In the genomic region with DNA sequence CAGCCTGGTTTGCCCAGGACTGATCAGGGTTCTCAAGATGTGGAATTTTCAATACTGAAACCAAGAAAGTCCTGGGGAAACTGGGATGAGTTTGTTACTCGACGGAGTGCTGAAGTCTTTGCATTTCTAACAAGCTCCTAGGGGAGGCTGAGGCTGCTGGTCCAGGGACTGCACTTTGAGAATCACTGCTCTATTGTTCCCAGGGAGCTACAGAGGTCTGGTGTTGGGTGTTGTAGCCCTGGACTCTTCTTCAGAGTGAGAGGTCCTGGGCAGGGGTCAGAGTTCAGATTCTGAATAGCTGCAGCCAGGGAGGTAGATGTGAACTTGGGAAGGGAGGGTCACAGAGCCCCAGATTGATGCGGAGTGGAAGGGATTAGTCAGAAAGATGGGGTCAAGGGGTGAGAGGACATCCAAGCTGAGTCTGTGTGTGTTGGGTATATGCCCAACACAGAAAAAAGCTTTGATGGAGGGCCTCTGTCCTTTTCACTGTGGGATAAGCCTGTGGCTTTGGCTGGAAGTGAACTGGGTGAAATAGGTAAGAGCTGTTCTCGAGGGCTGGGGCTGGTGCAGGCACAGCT, we compare ENCODE assay signal across 1 cellular context.
TF ChIP-seq lines count a peak whose summit lies in the region.

No MANE protein-coding gene starts in this region.

TF ChIP-seq in liver, 16 proteins besides CTCF, POLR2A, EP300 and RAD21 (continued from another document):
- TF ChIP-seq ATF3 (IDR thresholded peaks at IDR 0.05) (peak; percentile 99), FOXA1 (IDR thresholded peaks at IDR 0.05) (no peak), MAX (IDR thresholded peaks at IDR 0.05) (peak; percentile 66), HNF4A (conservative IDR thresholded peaks at IDR 0.05) (peak; percentile 87 to 88)
TF ChIP-seq in liver: peak in this region for 11.
